ENCODE assay signal across 8 cellular contexts in genomic region chr6:157379656-157380457, GRCh38. TPM values are rescaled to one million over a fixed set of nuclear protein-coding genes. Genes with fewer than 3 reads are reported as not detected.
DNase-seq lines count a peak whose midpoint lies in the region; ATAC-seq and TF ChIP-seq lines count a peak whose summit lies in the region.

No MANE protein-coding gene starts in this region.

- intact Hi-C loops in PC-9 (cut with micrococcal nuclease; ENCODE audit: unreplicated experiment), result loop anchor here (1.0 kb wide), 1 partner anchor 57 kb away; the partner anchor contains the start of gene TMEM242

- H3K36me3 Mint-ChIP-seq in activated T-cell treated with anti-CD3 and anti-CD28 coated beads, Interleukin-2, amount 50 U/mL, for 24 hours (ENCODE audit: low read depth), result peaks cover 9% of the 10 kb centered on the region

- H3K4me2 ChIP-seq in PC-9, result peak overlapping the region; percentile 94

- peak overlapping the region; percentile 77 for H3K4me3 ChIP-seq in PC-9
- peak overlapping the region; percentile 56 to 97 for H3K4me3 ChIP-seq in muscle layer of colon (ENCODE audit: low read depth in 1 of 2, low read length in 2 of 2)

- peak; percentile 92 for DNase-seq in DMS79 (lab: John Stamatoyannopoulos, UW)
- DNase-seq in KG1 (lab: John Stamatoyannopoulos, UW), result peak; percentile 76
- DNase-seq in PC-9, result peak; percentile 74 to 77
- DNase-seq in activated T-cell treated with anti-CD3 and anti-CD28 coated beads, Interleukin-2, amount 50 U/mL, for 24 hours, result peak; percentile 90
- peak; percentile 90 for DNase-seq in stimulated activated CD8-positive, alpha-beta memory T cell treated with anti-CD3 and anti-CD28 coated beads, Interleukin-4, amount 100 ng/mL, for 48 hours

- H4K20me1 ChIP-seq in PC-9 (ENCODE audit: insufficient read depth), result no peaks in the 10 kb centered on the region

- H3K9me3 ChIP-seq in PC-9 (ENCODE audit: insufficient read depth, low read depth) (no peaks in the 10 kb centered on the region), muscle layer of colon (ENCODE audit: low read length) (no peaks in the 10 kb centered on the region)

- H3K4me1 Mint-ChIP-seq in activated T-cell treated with anti-CD3 and anti-CD28 coated beads, Interleukin-2, amount 50 U/mL, for 24 hours (ENCODE audit: low read depth), result peaks cover 43% of the 10 kb centered on the region

- POLR2A ChIA-PET in PC-9 (lab: Charles Lee; ENCODE audit: unreplicated experiment), result interaction anchor here (0.5 to 1.1 kb wide), 6 partner anchors 25 to 225 kb away, joined by 3 to 13 read pairs (median 4); partner anchors contain the start of gene TMEM242

- peaks cover 8% of the 10 kb centered on the region for H3K27me3 Mint-ChIP-seq in activated T-cell treated with anti-CD3 and anti-CD28 coated beads, Interleukin-2, amount 50 U/mL, for 24 hours

- peak overlapping the region; percentile 92 for H2AFZ ChIP-seq in PC-9

- H3K9ac ChIP-seq in muscle layer of colon (ENCODE audit: low read length), result peak overlapping the region; percentile 51

- 0 out of 2 replicates have a peak, but pooled peaks cover 3% of the 10 kb centered on the region for H3F3A ChIP-seq in PC-9 (ENCODE audit: insufficient read depth, low read depth)

- no peak for TF ChIP-seq CTCF in PC-9 (conservative IDR thresholded peaks at IDR 0.05)

- H3K4me1 ChIP-seq in PC-9 (replicated peaks; ENCODE audit: insufficient read depth), result peaks cover 20% of the 10 kb centered on the region
- H3K4me1 ChIP-seq in muscle layer of colon (ENCODE audit: insufficient read depth, low read length), result peaks cover 18% of the 10 kb centered on the region

- peak overlapping the region; percentile 81 for H3K4me3 Mint-ChIP-seq in activated T-cell treated with anti-CD3 and anti-CD28 coated beads, Interleukin-2, amount 50 U/mL, for 24 hours

- H3K9me2 ChIP-seq in PC-9 (ENCODE audit: insufficient read depth), result no peaks in the 10 kb centered on the region

- H3K27me3 ChIP-seq in PC-9 (ENCODE audit: insufficient read depth, low read depth) (no peaks in the 10 kb centered on the region), muscle layer of colon (ENCODE audit: control insufficient read depth in 1 of 2, insufficient read depth in 2 of 2, low read length in 2 of 2) (no peaks in the 10 kb centered on the region)

- H3K27ac ChIP-seq in PC-9 (peak overlapping the region; percentile 34; the same call in 1 of the 2 replicates), muscle layer of colon (ENCODE audit: low read depth, low read length) (peak overlapping the region; percentile 80)

- H3K9me3 Mint-ChIP-seq in activated T-cell treated with anti-CD3 and anti-CD28 coated beads, Interleukin-2, amount 50 U/mL, for 24 hours, result no peaks in the 10 kb centered on the region

- no TSS peak for BruUV-seq in PC-9 (replicated peaks; lab: Mats Ljungman, UMichigan)

- peaks cover 22% of the 10 kb centered on the region for H3K79me2 ChIP-seq in PC-9 (ENCODE audit: low read depth)

- CTCF ChIA-PET in PC-9 (lab: Charles Lee), result interaction anchor here (0.6 to 0.8 kb wide), 5 partner anchors 10 to 826 kb away, joined by 3 to 15 read pairs (median 6); partner anchors contain the start of gene TMEM242

- no peaks in the 10 kb centered on the region for H3K36me3 ChIP-seq in PC-9 (ENCODE audit: low read depth)
- no peaks in the 10 kb centered on the region for H3K36me3 ChIP-seq in muscle layer of colon (ENCODE audit: insufficient read depth, low read length)

- peak overlapping the region; percentile 78 for H3K27ac Mint-ChIP-seq in activated T-cell treated with anti-CD3 and anti-CD28 coated beads, Interleukin-2, amount 50 U/mL, for 24 hours

- peak; percentile 71 for ATAC-seq in GM21786 (IDR thresholded peaks at IDR 0.05; ENCODE audit: unreplicated experiment)
- peak; percentile 85 for ATAC-seq in esophagus mucosa

RNA-seq across cellular contexts. Expression of gene ZDHHC14, which starts 1.1 kb away (rescaled TPM):
- total RNA-seq in PC-9 (2021), result 5.6 and 6.8 TPM in 2 replicates
- 3.1 TPM for total RNA-seq in esophagus mucosa

RNA-seq across cellular contexts. Expression of gene TMEM242, which starts 56.5 kb away (rescaled TPM):
- 8.1 and 8.7 TPM in 2 replicates for total RNA-seq in PC-9 (2021)
- 5.8 TPM for total RNA-seq in esophagus mucosa

Comparison
In these comparisons a context has a peak if more than half of its experiments do, and no peak if none do; other contexts are left out.
1. Peak in every context shown above with its lines: DNase-seq, ATAC-seq, H3K4me3 ChIP-seq and H3K27ac ChIP-seq.